In genomic region chr10:8174762-8175161, GRCh38 we compare ENCODE assay signal across 3 cellular contexts.
TF ChIP-seq lines count a peak whose summit lies in the region.

No MANE protein-coding gene starts in this region.

TF ChIP-seq in GM23338, 12 proteins besides CTCF, POLR2A, EP300 and RAD21 (continued from another document and continues in another):
- TF ChIP-seq REST (IDR thresholded peaks at IDR 0.05; ENCODE audit: unreplicated experiment) (no peak), EZH2 (IDR thresholded peaks at IDR 0.05; ENCODE audit: low read depth, unreplicated experiment) (no peak), JUNB (IDR thresholded peaks at IDR 0.05; ENCODE audit: unreplicated experiment) (no peak), CREB1 (CRISPR knock-in tag; IDR thresholded peaks at IDR 0.05; ENCODE audit: low read depth) (no peak), ZNF114 (CRISPR knock-in tag; IDR thresholded peaks at IDR 0.05) (no peak), EZH2phosphoT487 (IDR thresholded peaks at IDR 0.05; ENCODE audit: unreplicated experiment) (no peak), ZNF331 (CRISPR knock-in tag; IDR thresholded peaks at IDR 0.05; ENCODE audit: low read depth) (no peak), ETS1 (IDR thresholded peaks at IDR 0.05) (no peak)

TF ChIP-seq in Ishikawa, 13 proteins besides CTCF, POLR2A, EP300 and RAD21 (continued from another document):
- TF ChIP-seq USF1 (IDR thresholded peaks at IDR 0.05) (peak; percentile 32; the same call in 1 of the 2 replicates), MAX (IDR thresholded peaks at IDR 0.05) (peak; percentile 18; the same call in 1 of the 2 replicates), ZBTB7A (IDR thresholded peaks at IDR 0.05; ENCODE audit: low read depth) (no peak)

TF ChIP-seq in K562, 482 proteins besides CTCF, POLR2A, EP300 and RAD21:
- TF ChIP-seq MGA (IDR thresholded peaks at IDR 0.05) (peak; percentile 29; the same call in 1 of the 2 replicates), ZNF263 (CRISPR knock-in tag; IDR thresholded peaks at IDR 0.05; ENCODE audit: borderline replicate concordance) (no peak), RBM39 (optimal IDR thresholded peaks at IDR 0.05; ENCODE audit: low read depth, low read length) (no peak)
